16 cellular contexts compared by ENCODE assay signal in the genomic region with DNA sequence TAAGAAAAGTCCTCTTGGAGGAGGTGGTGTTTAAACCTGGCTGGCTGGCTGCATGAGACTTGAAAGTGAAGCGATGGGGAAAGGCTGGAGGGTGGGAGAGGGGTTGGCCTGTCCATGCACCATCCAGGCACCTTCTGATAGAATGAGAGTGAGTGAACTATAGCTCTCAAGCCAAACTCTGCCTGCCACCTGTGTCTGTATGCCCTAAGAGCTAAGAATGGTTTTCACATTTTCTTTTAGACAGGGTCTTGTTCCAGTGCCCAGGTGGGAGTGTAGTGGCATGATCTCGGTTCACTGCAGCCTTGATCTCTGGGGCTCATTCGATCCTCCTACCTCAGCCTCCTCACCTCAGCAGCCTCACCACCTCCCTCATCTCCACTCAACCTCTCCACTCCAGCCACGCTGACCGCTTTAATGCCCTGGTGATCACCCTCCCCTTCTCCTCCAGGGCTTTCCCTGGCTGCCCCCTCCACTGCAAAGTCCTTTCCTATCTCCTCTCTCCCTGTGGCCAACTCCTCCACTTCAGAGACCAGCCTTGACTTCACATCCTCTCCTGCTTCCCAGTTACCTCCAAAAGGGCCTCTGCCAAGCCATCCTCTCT. TPM values are rescaled to one million over a fixed set of nuclear protein-coding genes. Genes with fewer than 3 reads are reported as not detected.
A peak's percentile ranks its signal among the peaks of the same experiment; 100 is the strongest.
DNase-seq lines count a peak whose midpoint lies in the region; ATAC-seq, FAIRE-seq and TF ChIP-seq lines count a peak whose summit lies in the region.
"Had no signal": no experiment of that assay in that cellular context is flagged by ENCODE, and none has a peak within 500 bp of the region (broad histone marks: within the 10 kb centered on the region; RNA-seq: fewer than 3 reads in every experiment).

No MANE protein-coding gene starts in this region.

- TF ChIP-seq CTCF in K562 (IDR thresholded peaks at IDR 0.05 in 2 of 3, conservative IDR thresholded peaks at IDR 0.05 in 1 of 3; ENCODE audit: insufficient read depth in 2 of 3, low read depth in 1 of 3, low read length in 3 of 3): no peak

- no peaks in the 10 kb centered on the region for H3K79me2 ChIP-seq in K562 (ENCODE audit: control insufficient read depth, insufficient read depth, low read length)

- peaks cover 14% of the 10 kb centered on the region for H3K4me1 Mint-ChIP-seq in activated CD8-positive, alpha-beta memory T cell treated with anti-CD3 and anti-CD28 coated beads, Interleukin-2, amount 10 ng/mL, durations not matched to agents 7 days and 5 days
- peaks cover 9% of the 10 kb centered on the region for H3K4me1 Mint-ChIP-seq in activated CD4-positive, alpha-beta memory T cell treated with anti-CD3 and anti-CD28 coated beads, Interleukin-2, amount 10 ng/mL, durations not matched to agents 7 days and 5 days

- H2AFZ ChIP-seq in K562 (ENCODE audit: low read depth, low read length) (peak overlapping the region; percentile 69), neuronal stem cell (ENCODE audit: low read length) (peak overlapping the region; percentile 77)

- H3K4ac ChIP-seq in neuronal stem cell (ENCODE audit: low read length): no peak overlapping the region

- no peak for TF ChIP-seq EP300 in K562 (IDR thresholded peaks at IDR 0.05; ENCODE audit: low read length)

- no peaks in the 10 kb centered on the region for H3K79me1 ChIP-seq in neuronal stem cell (ENCODE audit: low read depth, low read length)

- no peak overlapping the region for H2BK15ac ChIP-seq in neuronal stem cell (ENCODE audit: low read length)

- no peak for TF ChIP-seq POLR2A in K562 (conservative IDR thresholded peaks at IDR 0.05)

- H3K4me1 ChIP-seq in K562 (replicated peaks in 1 of 2; ENCODE audit: control insufficient read depth in 2 of 2, insufficient read depth in 2 of 2, low read length in 2 of 2): peaks cover 4 to 12% of the 10 kb centered on the region in 2 experiments; a peak in 4 of 5 replicates
- peaks cover 2 to 12% of the 10 kb centered on the region in 2 donors for H3K4me1 ChIP-seq in neuronal stem cell (ENCODE audit: control insufficient read depth in 2 of 2, insufficient read depth in 1 of 2, low read depth in 1 of 2, low read length in 2 of 2)

- no peaks in the 10 kb centered on the region for H3K9me3 Mint-ChIP-seq in activated CD8-positive, alpha-beta memory T cell treated with anti-CD3 and anti-CD28 coated beads, Interleukin-2, amount 10 ng/mL, durations not matched to agents 7 days and 5 days (ENCODE audit: low read depth)
- no peaks in the 10 kb centered on the region for H3K9me3 Mint-ChIP-seq in activated CD4-positive, alpha-beta memory T cell treated with anti-CD3 and anti-CD28 coated beads, Interleukin-2, amount 10 ng/mL, durations not matched to agents 7 days and 5 days
- H3K9me3 Mint-ChIP-seq: activated naive CD4-positive, alpha-beta T cell treated with anti-CD3 and anti-CD28 coated beads for 36 hours; central memory CD8-positive, alpha-beta T cell; neural crest cell; stimulated activated naive CD8-positive, alpha-beta T cell treated with anti-CD3 and anti-CD28 coated beads, Interleukin-15, Interleukin-2, amounts not matched to agents 100 ng/mL and 50 ng/mL, for 24 hours had no signal

- 16% methylated on average over 5 of the region's 5 CpGs for WGBS in K562 (ENCODE audit: insufficient coverage, low coverage, missing lambda C conversion rate)
- WGBS in neuronal stem cell (ENCODE audit: extremely low coverage in 2 of 2, insufficient read length in 2 of 2, insufficient replicate concordance in 1 of 2), 2 donors: no CpG with 5 or more reads among the region's 5 CpGs

- intact Hi-C loops in K562 (cut with micrococcal nuclease): loop anchor here (1.0 to 10.0 kb wide), 3 partner anchors 190 to 1012 kb away; no protein-coding TSS in a partner anchor
- intact Hi-C loops in cardiac septum (cut with DNase I): loop anchor here (1.0 to 2.0 kb wide), 2 partner anchors 190 to 235 kb away; no protein-coding TSS in a partner anchor

- H4K8ac ChIP-seq in neuronal stem cell (ENCODE audit: low read depth, low read length): no peak overlapping the region

- FAIRE-seq in K562 (lab: Jason Lieb, UNC): no peak
- FAIRE-seq: A204.1 had no signal

- no peak overlapping the region for H3K23ac ChIP-seq in neuronal stem cell (ENCODE audit: low read depth, low read length, poor library complexity)

- CTCF ChIA-PET in activated CD8-positive, alpha-beta memory T cell treated with anti-CD3 and anti-CD28 coated beads, Interleukin-2, amount 10 ng/mL, durations not matched to agents 7 days and 5 days (lab: Charles Lee): interaction anchor here (0.7 to 14.4 kb wide), 18 partner anchors 10 to 249 kb away, joined by 3 to 472 read pairs (median 4); no protein-coding TSS in a partner anchor
- CTCF ChIA-PET in K562 (lab: Yijun Ruan, JAX; ENCODE audit: low intra/inter-chr PET ratio): interaction anchor here (0.6 to 7.0 kb wide), 5 partner anchors 184 to 242 kb away, joined by 3 to 110 read pairs (median 5); no protein-coding TSS in a partner anchor
- CTCF ChIA-PET in activated CD4-positive, alpha-beta memory T cell treated with anti-CD3 and anti-CD28 coated beads, Interleukin-2, amount 10 ng/mL, durations not matched to agents 7 days and 5 days (lab: Charles Lee): interaction anchor here (0.9 to 7.3 kb wide), 10 partner anchors 14 to 247 kb away, joined by 3 to 212 read pairs (median 10); no protein-coding TSS in a partner anchor

- no peaks in the 10 kb centered on the region for H3K9me1 ChIP-seq in K562 (ENCODE audit: control insufficient read depth, insufficient read depth, low read length)

- H3K27me3 ChIP-seq in K562 (ENCODE audit: control insufficient read depth in 2 of 2, insufficient read depth in 2 of 2, low read length in 2 of 2) (no peaks in the 10 kb centered on the region), neuronal stem cell (ENCODE audit: control insufficient read depth in 3 of 3, insufficient read depth in 3 of 3, low read depth in 1 of 3, low read length in 3 of 3) (peaks cover 0 to 3% (median 0%) of the 10 kb centered on the region in 3 experiments)
- H3K27me3 ChIP-seq: BLaER1 treated with 17β-estradiol and CSF1 and Interleukin-3, amounts not matched to agents 10 nM and 100 nM; upper lobe of right lung had no signal

- no peak overlapping the region for H2AK5ac ChIP-seq in neuronal stem cell (ENCODE audit: low read depth, low read length)

- H3K27ac Mint-ChIP-seq in activated CD8-positive, alpha-beta memory T cell treated with anti-CD3 and anti-CD28 coated beads, Interleukin-2, amount 10 ng/mL, durations not matched to agents 7 days and 5 days: no peak overlapping the region
- no peak overlapping the region for H3K27ac Mint-ChIP-seq in activated CD4-positive, alpha-beta memory T cell treated with anti-CD3 and anti-CD28 coated beads, Interleukin-2, amount 10 ng/mL, durations not matched to agents 7 days and 5 days
- H3K27ac Mint-ChIP-seq: activated naive CD4-positive, alpha-beta T cell treated with anti-CD3 and anti-CD28 coated beads for 36 hours had no signal

- H3K9ac ChIP-seq in K562 (ENCODE audit: insufficient read depth in 1 of 2, low read depth in 2 of 2, low read length in 2 of 2) (peak overlapping the region in 1 of 2 experiments; percentile 31; a peak in 2 of 4 replicates), neuronal stem cell (ENCODE audit: low read depth, low read length, poor library complexity) (no peak overlapping the region)
- H3K9ac ChIP-seq: BLaER1 treated with 17β-estradiol and CSF1 and Interleukin-3, amounts not matched to agents 10 nM and 100 nM had no signal

- no peaks in the 10 kb centered on the region for H4K20me1 ChIP-seq in K562 (replicated peaks; ENCODE audit: control insufficient read depth, insufficient read depth, low read length)
- H4K20me1 ChIP-seq: BLaER1 treated with 17β-estradiol and CSF1 and Interleukin-3, amounts not matched to agents 10 nM and 100 nM had no signal

- TF ChIP-seq RAD21 in K562 (CRISPR knock-in tag; conservative IDR thresholded peaks at IDR 0.05 in 1 of 2, IDR thresholded peaks at IDR 0.05 in 1 of 2): no peak

- ATAC-seq in activated CD8-positive, alpha-beta memory T cell treated with anti-CD3 and anti-CD28 coated beads, Interleukin-2, amount 10 ng/mL, durations not matched to agents 7 days and 5 days: no peak
- ATAC-seq in K562: no peak
- no peak for ATAC-seq in HG03354 (IDR thresholded peaks at IDR 0.05; ENCODE audit: poor library complexity, severe bottlenecking, unreplicated experiment)

- POLR2A ChIA-PET in K562 (lab: Yijun Ruan, JAX): no interaction called here
- POLR2A ChIA-PET in activated CD4-positive, alpha-beta memory T cell treated with anti-CD3 and anti-CD28 coated beads, Interleukin-2, amount 10 ng/mL, durations not matched to agents 7 days and 5 days (lab: Charles Lee): interaction anchor here (0.6 to 1.5 kb wide), 2 partner anchors 190 to 235 kb away, joined by 3 to 6 read pairs; no protein-coding TSS in a partner anchor

- H2BK5ac ChIP-seq in neuronal stem cell (ENCODE audit: low read length): no peak overlapping the region

- DNase-seq in activated CD8-positive, alpha-beta memory T cell treated with anti-CD3 and anti-CD28 coated beads, Interleukin-2, amount 10 ng/mL, durations not matched to agents 7 days and 5 days: peak; percentile 39
- no peak for DNase-seq in activated CD8-positive, alpha-beta memory T cell treated with anti-CD3 and anti-CD28 coated beads, Interleukin-2, amount 50 U/mL, for 4 hours
- no peak for DNase-seq in K562 (ENCODE audit: extremely low read depth in 1 of 4, low spot score in 3 of 4)
- no peak for DNase-seq in neuronal stem cell (ENCODE audit: low spot score)
- DNase-seq in cardiac septum (ENCODE audit: low spot score): no peak
- DNase-seq in activated CD4-positive, alpha-beta memory T cell treated with anti-CD3 and anti-CD28 coated beads, Interleukin-2, amount 10 ng/mL, durations not matched to agents 7 days and 5 days: no peak
- no peak for DNase-seq in DMS114 treated with DMSO at 0.1 percent for 48 hours (lab: John Stamatoyannopoulos, UW; ENCODE audit: unreplicated experiment)
- DNase-seq: NCI-H1417 treated with DMSO at 0.1 percent for 48 hours had no signal

- no peaks in the 10 kb centered on the region for H3K9me3 ChIP-seq in K562 (replicated peaks; ENCODE audit: control insufficient read depth, insufficient read depth, low read depth, low read length)
- peaks cover 0 to under 1% of the 10 kb centered on the region in 2 donors for H3K9me3 ChIP-seq in neuronal stem cell (replicated peaks in 1 of 2; ENCODE audit: control insufficient read depth in 2 of 2, insufficient read depth in 1 of 2, low read depth in 1 of 2, low read length in 2 of 2)
- H3K9me3 ChIP-seq: upper lobe of right lung had no signal

- no TSS peak for BruUV-seq in K562 (replicated peaks; lab: Mats Ljungman, UMichigan)

- peaks cover 15% of the 10 kb centered on the region for H3K27me3 Mint-ChIP-seq in activated CD8-positive, alpha-beta memory T cell treated with anti-CD3 and anti-CD28 coated beads, Interleukin-2, amount 10 ng/mL, durations not matched to agents 7 days and 5 days
- H3K27me3 Mint-ChIP-seq in activated CD4-positive, alpha-beta memory T cell treated with anti-CD3 and anti-CD28 coated beads, Interleukin-2, amount 10 ng/mL, durations not matched to agents 7 days and 5 days: peaks cover 4% of the 10 kb centered on the region
- H3K27me3 Mint-ChIP-seq: central memory CD8-positive, alpha-beta T cell; stimulated activated naive CD8-positive, alpha-beta T cell treated with anti-CD3 and anti-CD28 coated beads, Interleukin-15, Interleukin-2, amounts not matched to agents 100 ng/mL and 50 ng/mL, for 24 hours had no signal

- no peak overlapping the region for H3K4me3 Mint-ChIP-seq in activated CD8-positive, alpha-beta memory T cell treated with anti-CD3 and anti-CD28 coated beads, Interleukin-2, amount 10 ng/mL, durations not matched to agents 7 days and 5 days
- H3K4me3 Mint-ChIP-seq in activated CD4-positive, alpha-beta memory T cell treated with anti-CD3 and anti-CD28 coated beads, Interleukin-2, amount 10 ng/mL, durations not matched to agents 7 days and 5 days: no peak overlapping the region
- H3K4me3 Mint-ChIP-seq: activated naive CD4-positive, alpha-beta T cell treated with anti-CD3 and anti-CD28 coated beads for 36 hours; central memory CD8-positive, alpha-beta T cell; neural crest cell; stimulated activated naive CD8-positive, alpha-beta T cell treated with anti-CD3 and anti-CD28 coated beads, Interleukin-15, Interleukin-2, amounts not matched to agents 100 ng/mL and 50 ng/mL, for 24 hours had no signal

- H3K27ac ChIP-seq in K562 (ENCODE audit: extremely low read depth, low read depth, low read length) (no peak overlapping the region), neuronal stem cell (replicated peaks; ENCODE audit: low read length) (no peak overlapping the region)
- H3K27ac ChIP-seq: upper lobe of right lung had no signal

- H2BK120ac ChIP-seq in neuronal stem cell (ENCODE audit: low read depth, low read length): no peak overlapping the region

- H4K91ac ChIP-seq in neuronal stem cell (ENCODE audit: low read depth, low read length, poor library complexity): peak overlapping the region; percentile 35

- H3K4me2 ChIP-seq in K562 (ENCODE audit: insufficient read depth, low read length): no peak overlapping the region
- H3K4me2 ChIP-seq in neuronal stem cell (ENCODE audit: insufficient read depth, low read length, poor library complexity, severe bottlenecking): no peak overlapping the region

- no peak overlapping the region for H3K14ac ChIP-seq in neuronal stem cell (ENCODE audit: low read length)

- H3K4me3 ChIP-seq in K562 (no peak overlapping the region), neuronal stem cell (ENCODE audit: low read length in 2 of 2) (no peak overlapping the region)
- H3K4me3 ChIP-seq: BLaER1 treated with 17β-estradiol and CSF1 and Interleukin-3, amounts not matched to agents 10 nM and 100 nM; upper lobe of right lung had no signal

- H2BK12ac ChIP-seq in neuronal stem cell (ENCODE audit: low read length): no peak overlapping the region

- in situ Hi-C loops in K562 (cut with MboI): loop anchor here (5.0 kb wide), 2 partner anchors 241 to 249 kb away; no protein-coding TSS in a partner anchor

- H3K36me3 Mint-ChIP-seq in activated CD8-positive, alpha-beta memory T cell treated with anti-CD3 and anti-CD28 coated beads, Interleukin-2, amount 10 ng/mL, durations not matched to agents 7 days and 5 days: no peaks in the 10 kb centered on the region
- no peaks in the 10 kb centered on the region for H3K36me3 Mint-ChIP-seq in activated CD4-positive, alpha-beta memory T cell treated with anti-CD3 and anti-CD28 coated beads, Interleukin-2, amount 10 ng/mL, durations not matched to agents 7 days and 5 days (ENCODE audit: low read depth)

- no peak overlapping the region for H3K18ac ChIP-seq in neuronal stem cell (ENCODE audit: low read length)

- H3K36me3 ChIP-seq in K562 (ENCODE audit: control insufficient read depth, insufficient read depth, low read length) (no peaks in the 10 kb centered on the region), neuronal stem cell (replicated peaks in 1 of 2; ENCODE audit: control insufficient read depth in 2 of 2, insufficient read depth in 2 of 2, low read length in 2 of 2) (no peaks in the 10 kb centered on the region)
- H3K36me3 ChIP-seq: BLaER1 treated with 17β-estradiol and CSF1 and Interleukin-3, amounts not matched to agents 10 nM and 100 nM; upper lobe of right lung had no signal

RNA-seq across cellular contexts. Expression of a gene that starts 38.3 kb away (rescaled TPM):
- not detected for total RNA-seq in activated CD8-positive, alpha-beta memory T cell treated with anti-CD3 and anti-CD28 coated beads, Interleukin-2, amount 10 ng/mL, durations not matched to agents 7 days and 5 days
- not detected in 2 replicates for total RNA-seq in K562 (2011; cell fraction: chromatin; rRNA removed; ENCODE audit: low replicate concordance)
- not detected in 2 replicates for total RNA-seq in K562 (2011; cell fraction: nucleolus; rRNA removed)
- not detected in 2 replicates for total RNA-seq in K562 (2011; cell fraction: nucleoplasm; rRNA removed)
- total RNA-seq in K562 (2014; rRNA removed): not detected in 2 replicates
- not detected in 2 replicates for total RNA-seq in K562 (2014; rRNA removed; fragmentation: Illumina TruSeq; extraction: Trizol)
- total RNA-seq in K562 (2015; rRNA removed; fragmentation: Illumina TruSeq; extraction: Trizol): not detected in 2 replicates
- 0.38 and 0.40 TPM in 2 replicates for total RNA-seq in K562 (2021)
- 0.14 TPM in 1 of 2 replicates, not detected in the other for polyA plus RNA-seq in K562 (2011; rRNA removed)
- polyA plus RNA-seq in K562 (2011; cell fraction: cytosol; rRNA removed): not detected in 2 replicates
- polyA plus RNA-seq in K562 (2011; cell fraction: nucleus; rRNA removed): not detected in 2 replicates
- not detected in 2 replicates for polyA plus RNA-seq in K562 (2012)
- not detected in 2 replicates for polyA plus RNA-seq in K562 (2014; fragmentation: Illumina TruSeq; extraction: Trizol)
- not detected for polyA plus RNA-seq in K562 (2014; fragmentation: Nextera tagmentation; extraction: Ambion mirVana)
- 0.85 TPM in 1 of 2 replicates, not detected in the other for polyA plus RNA-seq in K562 (2014; rRNA removed)
- not detected in 2 replicates for polyA minus RNA-seq in K562 (2011; rRNA and poly(A)+ RNA removed)
- not detected in 2 replicates for polyA minus RNA-seq in K562 (2011; cell fraction: cytosol; rRNA and poly(A)+ RNA removed)
- polyA minus RNA-seq in K562 (2011; cell fraction: nucleus; rRNA and poly(A)+ RNA removed): not detected in 2 replicates
- polyA plus RNA-seq in neuronal stem cell (2013, experiment 1 of 2): 16.6 TPM
- 16.6 TPM for polyA plus RNA-seq in neuronal stem cell (2013, experiment 2 of 2)
- total RNA-seq in cardiac septum: 980 TPM
- total RNA-seq in activated CD4-positive, alpha-beta memory T cell treated with anti-CD3 and anti-CD28 coated beads, Interleukin-2, amount 10 ng/mL, durations not matched to agents 7 days and 5 days: not detected
- total RNA-seq: activated naive CD4-positive, alpha-beta T cell treated with anti-CD3 and anti-CD28 coated beads for 36 hours had no signal

Comparison
In these comparisons a context has a peak if more than half of its experiments do, and no peak if none do; other contexts are left out.
1. RNA of a gene that starts 38.3 kb away (total RNA-seq): 980 TPM in cardiac septum (single experiment); not detected in activated CD8-positive, alpha-beta memory T cell treated with anti-CD3 and anti-CD28 coated beads, Interleukin-2, amount 10 ng/mL, durations not matched to agents 7 days and 5 days, 0.38 to 0.40 TPM in K562 and not detected in activated CD4-positive, alpha-beta memory T cell treated with anti-CD3 and anti-CD28 coated beads, Interleukin-2, amount 10 ng/mL, durations not matched to agents 7 days and 5 days; every median in the first group is over 100 times any median in the second.